Comparison of ENCODE assay signal across 8 cellular contexts in the genomic region with DNA sequence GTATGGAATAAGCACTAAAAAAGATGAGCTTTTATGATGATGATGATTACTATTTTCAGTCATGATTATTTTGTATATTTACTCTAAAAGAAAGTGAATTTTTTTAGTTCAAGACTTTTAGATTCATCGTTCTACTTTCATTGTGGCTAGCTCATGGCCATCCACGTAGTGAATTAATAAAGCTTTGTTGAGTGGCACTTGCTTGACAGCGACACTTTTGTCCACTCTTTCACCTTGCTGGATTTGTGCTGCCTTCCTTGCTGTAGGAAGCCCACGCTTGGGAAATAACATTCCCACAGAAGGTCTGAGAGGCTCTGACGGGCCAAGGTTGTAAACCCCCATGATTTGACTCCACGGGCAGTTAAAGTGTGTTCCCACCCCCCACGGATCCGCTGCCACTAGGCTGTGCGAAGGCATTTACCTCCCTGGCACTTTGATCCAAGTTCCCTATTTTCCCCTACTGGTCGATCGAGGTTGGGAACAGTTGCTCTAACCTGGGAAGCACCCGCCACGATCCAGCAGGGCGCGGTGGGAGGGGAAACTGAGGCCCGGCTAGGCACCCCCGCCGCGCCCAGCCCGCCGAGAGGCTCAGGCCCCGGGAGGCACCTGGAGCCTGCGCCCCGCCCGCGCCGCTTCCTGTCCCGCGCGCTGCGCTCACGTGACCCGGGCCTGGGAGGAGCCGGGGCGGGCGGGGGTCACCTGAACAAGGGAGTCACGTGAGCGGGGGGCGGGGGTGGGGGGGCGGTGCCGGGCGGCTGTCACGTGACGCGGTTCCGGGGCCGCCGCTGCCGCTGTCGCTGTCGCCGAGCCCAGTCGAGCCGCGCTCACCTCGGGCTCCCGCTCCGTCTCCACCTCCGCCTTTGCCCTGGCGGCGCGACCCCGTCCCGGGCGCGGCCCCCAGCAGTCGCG. TPM values are rescaled to one million over a fixed set of nuclear protein-coding genes. Genes with fewer than 3 reads are reported as not detected.
A peak's percentile ranks its signal among the peaks of the same experiment; 100 is the strongest.
DNase-seq lines count a peak whose midpoint lies in the region; ATAC-seq and TF ChIP-seq lines count a peak whose summit lies in the region.

A gene with protein sequence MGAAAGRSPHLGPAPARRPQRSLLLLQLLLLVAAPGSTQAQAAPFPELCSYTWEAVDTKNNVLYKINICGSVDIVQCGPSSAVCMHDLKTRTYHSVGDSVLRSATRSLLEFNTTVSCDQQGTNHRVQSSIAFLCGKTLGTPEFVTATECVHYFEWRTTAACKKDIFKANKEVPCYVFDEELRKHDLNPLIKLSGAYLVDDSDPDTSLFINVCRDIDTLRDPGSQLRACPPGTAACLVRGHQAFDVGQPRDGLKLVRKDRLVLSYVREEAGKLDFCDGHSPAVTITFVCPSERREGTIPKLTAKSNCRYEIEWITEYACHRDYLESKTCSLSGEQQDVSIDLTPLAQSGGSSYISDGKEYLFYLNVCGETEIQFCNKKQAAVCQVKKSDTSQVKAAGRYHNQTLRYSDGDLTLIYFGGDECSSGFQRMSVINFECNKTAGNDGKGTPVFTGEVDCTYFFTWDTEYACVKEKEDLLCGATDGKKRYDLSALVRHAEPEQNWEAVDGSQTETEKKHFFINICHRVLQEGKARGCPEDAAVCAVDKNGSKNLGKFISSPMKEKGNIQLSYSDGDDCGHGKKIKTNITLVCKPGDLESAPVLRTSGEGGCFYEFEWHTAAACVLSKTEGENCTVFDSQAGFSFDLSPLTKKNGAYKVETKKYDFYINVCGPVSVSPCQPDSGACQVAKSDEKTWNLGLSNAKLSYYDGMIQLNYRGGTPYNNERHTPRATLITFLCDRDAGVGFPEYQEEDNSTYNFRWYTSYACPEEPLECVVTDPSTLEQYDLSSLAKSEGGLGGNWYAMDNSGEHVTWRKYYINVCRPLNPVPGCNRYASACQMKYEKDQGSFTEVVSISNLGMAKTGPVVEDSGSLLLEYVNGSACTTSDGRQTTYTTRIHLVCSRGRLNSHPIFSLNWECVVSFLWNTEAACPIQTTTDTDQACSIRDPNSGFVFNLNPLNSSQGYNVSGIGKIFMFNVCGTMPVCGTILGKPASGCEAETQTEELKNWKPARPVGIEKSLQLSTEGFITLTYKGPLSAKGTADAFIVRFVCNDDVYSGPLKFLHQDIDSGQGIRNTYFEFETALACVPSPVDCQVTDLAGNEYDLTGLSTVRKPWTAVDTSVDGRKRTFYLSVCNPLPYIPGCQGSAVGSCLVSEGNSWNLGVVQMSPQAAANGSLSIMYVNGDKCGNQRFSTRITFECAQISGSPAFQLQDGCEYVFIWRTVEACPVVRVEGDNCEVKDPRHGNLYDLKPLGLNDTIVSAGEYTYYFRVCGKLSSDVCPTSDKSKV (N-terminal part only) (plus strand): TSS at position 788 of the 909 bp plus-strand sequence. CDS start 165 bp downstream, outside the sequence.

- DNase-seq in DMS153 treated with DMSO at 0.1 percent for 48 hours (lab: John Stamatoyannopoulos, UW; ENCODE audit: unreplicated experiment): peak; percentile 60
- DNase-seq in HuH-7.5 (ENCODE audit: low spot score): peak; percentile 93
- no peak for DNase-seq in Panc1 (ENCODE audit: low read depth, low spot score)
- peak; percentile 93 to 95 for DNase-seq in activated T-cell treated with anti-CD3 and anti-CD28 coated beads, Interleukin-2, amount 50 U/mL, for 48 hours
- peak; percentile 83 for DNase-seq in stimulated activated CD8-positive, alpha-beta memory T cell treated with anti-CD3 and anti-CD28 coated beads, Interleukin-7, amount 100 ng/mL, for 24 hours (ENCODE audit: low read depth)

- CTCF ChIA-PET in Panc1 (lab: Charles Lee): no interaction called here

- H3K9me3 ChIP-seq in Panc1 (ENCODE audit: control insufficient read depth, insufficient read depth, low read depth, low read length) (no peaks in the 10 kb centered on the region), muscle layer of duodenum (ENCODE audit: control insufficient read depth in 1 of 2, low read length in 2 of 2) (no peaks in the 10 kb centered on the region)

- no peaks in the 10 kb centered on the region; the same call in 1 of the 2 replicates for H3K36me3 ChIP-seq in Panc1 (ENCODE audit: control insufficient read depth, insufficient read depth, low read length)
- H3K36me3 ChIP-seq in muscle layer of duodenum (ENCODE audit: control insufficient read depth in 1 of 2, insufficient read depth in 2 of 2, low read length in 2 of 2): no peaks in the 10 kb centered on the region

- peak; percentile 79 for ATAC-seq in GM21526 (IDR thresholded peaks at IDR 0.05; ENCODE audit: low FRiP score, unreplicated experiment)
- ATAC-seq in Panc1: peak; percentile 95
- ATAC-seq in esophagus mucosa: peak; percentile 96

- H3K27me3 ChIP-seq in Panc1 (ENCODE audit: control insufficient read depth, insufficient read depth, low read length) (no peaks in the 10 kb centered on the region; the same call in 1 of the 2 replicates), muscle layer of duodenum (ENCODE audit: low read depth, low read length) (no peaks in the 10 kb centered on the region)

- H3K4me3 ChIP-seq in Panc1 (ENCODE audit: low read depth in 2 of 2, low read length in 2 of 2) (peak within 1 kb of the TSS; percentile 83 to 90), muscle layer of duodenum (ENCODE audit: low read depth in 1 of 2, low read length in 2 of 2) (peak within 1 kb of the TSS; percentile 80 to 86)

- POLR2A ChIA-PET in Panc1 (lab: Charles Lee): no interaction called here

- TF ChIP-seq CTCF in Panc1 (IDR thresholded peaks at IDR 0.05): no peak

- no TSS peak for BruUV-seq in Panc1 (replicated peaks; lab: Mats Ljungman, UMichigan)

- intact Hi-C loops in Panc1 (cut with micrococcal nuclease; ENCODE audit: unreplicated experiment): no loop called here

- H3K4me1 ChIP-seq in Panc1 (ENCODE audit: control insufficient read depth, insufficient read depth, low read length) (peaks cover 23% of the 10 kb centered on the region), muscle layer of duodenum (ENCODE audit: control insufficient read depth in 1 of 2, insufficient read depth in 2 of 2, low read length in 2 of 2) (peaks cover 5 to 20% of the 10 kb centered on the region in 2 donors)

- peak within 1 kb of the TSS; percentile 96 for H3K27ac ChIP-seq in Panc1 (ENCODE audit: low read length)
- H3K27ac ChIP-seq in muscle layer of duodenum (ENCODE audit: low read length): peak within 1 kb of the TSS; percentile 83

- in situ Hi-C loops in Panc1 (cut with HindIII; ENCODE audit: low pct_unique_long_range_greater_than_20kb, low sequenced_read_pairs): no loop called here

RNA-seq across cellular contexts. Expression of the gene that starts here (rescaled TPM):
- total RNA-seq in Panc1 (2021; ENCODE audit: unreplicated experiment) (163 TPM), esophagus mucosa (53.5 TPM)
- 140 TPM for polyA plus RNA-seq in Panc1 (2012; ENCODE audit: insufficient read length)
